Comparison of ENCODE assay signal across 9 cellular contexts in genomic region chr4:114694770-114695169, GRCh38.
DNase-seq lines count a peak whose midpoint lies in the region; ATAC-seq, FAIRE-seq and TF ChIP-seq lines count a peak whose summit lies in the region.
"Had no signal": no experiment of that assay in that cellular context is flagged by ENCODE, and none has a peak within 500 bp of the region (broad histone marks: within the 10 kb centered on the region; RNA-seq: fewer than 3 reads in every experiment).

No MANE protein-coding gene starts in this region.

- peak in 1 of 3 experiments; percentile 56; a peak in 2 of 6 replicates for TF ChIP-seq CTCF in K562 (IDR thresholded peaks at IDR 0.05 in 2 of 3, conservative IDR thresholded peaks at IDR 0.05 in 1 of 3; ENCODE audit: insufficient read depth in 2 of 3, low read depth in 1 of 3, low read length in 3 of 3)
- TF ChIP-seq CTCF in liver (IDR thresholded peaks at IDR 0.05; ENCODE audit: low read depth, low read length, missing input control) = peak; percentile 56

- CTCF ChIA-PET in K562 (lab: Yijun Ruan, JAX; ENCODE audit: low intra/inter-chr PET ratio) = interaction anchor here (1.3 to 2.9 kb wide), 2 partner anchors 308 to 310 kb away, joined by 6 to 17 read pairs; no protein-coding TSS in a partner anchor

- H3K9me3 ChIP-seq in K562 (replicated peaks; ENCODE audit: control insufficient read depth, insufficient read depth, low read depth, low read length) (no peaks in the 10 kb centered on the region), liver (ENCODE audit: control insufficient read depth in 4 of 4, low read length in 3 of 4) (no peaks in the 10 kb centered on the region)

- no TSS peak for BruUV-seq in K562 (replicated peaks; lab: Mats Ljungman, UMichigan)

- intact Hi-C loops in K562 (cut with micrococcal nuclease) = loop anchor here (1.0 to 5.0 kb wide), 3 partner anchors 308 to 1417 kb away; no protein-coding TSS in a partner anchor

- H3K36me3 ChIP-seq in K562 (ENCODE audit: control insufficient read depth, insufficient read depth, low read length) = no peaks in the 10 kb centered on the region
- H3K36me3 ChIP-seq in liver (ENCODE audit: control insufficient read depth in 4 of 4, insufficient read depth in 3 of 4, low read depth in 1 of 4, low read length in 3 of 4) = no peaks in the 10 kb centered on the region

- TF ChIP-seq EP300 in K562 (IDR thresholded peaks at IDR 0.05; ENCODE audit: low read length) = no peak

- H3K27me3 ChIP-seq in K562 (ENCODE audit: control insufficient read depth in 2 of 2, insufficient read depth in 2 of 2, low read length in 2 of 2) (no peaks in the 10 kb centered on the region), liver (ENCODE audit: control insufficient read depth in 4 of 4, insufficient read depth in 4 of 4, low read length in 3 of 4) (no peaks in the 10 kb centered on the region)

- no peaks in the 10 kb centered on the region for H3K4me1 ChIP-seq in K562 (replicated peaks in 1 of 2; ENCODE audit: control insufficient read depth in 2 of 2, insufficient read depth in 2 of 2, low read length in 2 of 2)
- H3K4me1 ChIP-seq in liver (ENCODE audit: control insufficient read depth in 4 of 4, insufficient read depth in 4 of 4, low read length in 3 of 4) = no peaks in the 10 kb centered on the region

- TF ChIP-seq RAD21 in K562 (CRISPR knock-in tag; conservative IDR thresholded peaks at IDR 0.05 in 1 of 2, IDR thresholded peaks at IDR 0.05 in 1 of 2) = peak; percentile 63 to 68
- peak; percentile 80 to 84 for TF ChIP-seq RAD21 in liver (IDR thresholded peaks at IDR 0.05)

- no peak overlapping the region for H3K27ac Mint-ChIP-seq in stimulated activated naive CD8-positive, alpha-beta T cell treated with anti-CD3 and anti-CD28 coated beads, Interleukin-15, amount 100 ng/mL, for 72 hours
- H3K27ac Mint-ChIP-seq: IgD-negative memory B cell had no signal

- no peak overlapping the region for H3K4me3 Mint-ChIP-seq in stimulated activated naive CD8-positive, alpha-beta T cell treated with anti-CD3 and anti-CD28 coated beads, Interleukin-15, amount 100 ng/mL, for 72 hours
- H3K4me3 Mint-ChIP-seq: IgD-negative memory B cell had no signal

- no peaks in the 10 kb centered on the region for H3K9me1 ChIP-seq in K562 (ENCODE audit: control insufficient read depth, insufficient read depth, low read length)

- H3K27ac ChIP-seq in K562 (ENCODE audit: extremely low read depth, low read depth, low read length) (no peak overlapping the region), liver (ENCODE audit: low read depth in 1 of 2, low read length in 2 of 2) (no peak overlapping the region)

- no peaks in the 10 kb centered on the region for H4K20me1 ChIP-seq in K562 (replicated peaks; ENCODE audit: control insufficient read depth, insufficient read depth, low read length)

- DNase-seq in CD1c-positive myeloid dendritic cell (ENCODE audit: extremely low spot score) (peak; percentile 40), NCI-H146 (lab: John Stamatoyannopoulos, UW) (peak; percentile 16), K562 (ENCODE audit: extremely low read depth in 1 of 4, low spot score in 3 of 4) (peak; percentile 5 to 37 (median 16)), iPS-NIHi7 (ENCODE audit: extremely low spot score) (no peak)
- DNase-seq in activated CD4-positive, alpha-beta T cell treated with anti-CD3 and anti-CD28 coated beads, Interleukin-2, amount 50 U/mL, for 48 hours = no peak
- no peak for DNase-seq in stimulated activated naive CD8-positive, alpha-beta T cell treated with anti-CD3 and anti-CD28 coated beads, Interleukin-15, amount 100 ng/mL, for 72 hours

- H3K4me3 ChIP-seq in K562 = no peak overlapping the region
- no peak overlapping the region for H3K4me3 ChIP-seq in liver (ENCODE audit: low read depth in 1 of 3, low read length in 3 of 3)

- no peaks in the 10 kb centered on the region for H3K9me3 Mint-ChIP-seq in stimulated activated naive CD8-positive, alpha-beta T cell treated with anti-CD3 and anti-CD28 coated beads, Interleukin-15, amount 100 ng/mL, for 72 hours
- H3K9me3 Mint-ChIP-seq: IgD-negative memory B cell had no signal

- peak; percentile 36 for ATAC-seq in GM18909 (IDR thresholded peaks at IDR 0.05; ENCODE audit: poor library complexity, unreplicated experiment)
- ATAC-seq in K562 = no peak
- no peak for ATAC-seq in stimulated activated naive CD8-positive, alpha-beta T cell treated with anti-CD3 and anti-CD28 coated beads, Interleukin-15, amount 100 ng/mL, for 72 hours

- peaks cover 17% of the 10 kb centered on the region for H3K27me3 Mint-ChIP-seq in stimulated activated naive CD8-positive, alpha-beta T cell treated with anti-CD3 and anti-CD28 coated beads, Interleukin-15, amount 100 ng/mL, for 72 hours
- H3K27me3 Mint-ChIP-seq: IgD-negative memory B cell had no signal

- H3K4me1 Mint-ChIP-seq in stimulated activated naive CD8-positive, alpha-beta T cell treated with anti-CD3 and anti-CD28 coated beads, Interleukin-15, amount 100 ng/mL, for 72 hours = peaks cover 10% of the 10 kb centered on the region

- no peak overlapping the region for H3K9ac ChIP-seq in K562 (ENCODE audit: insufficient read depth in 1 of 2, low read depth in 2 of 2, low read length in 2 of 2)
- no peak overlapping the region for H3K9ac ChIP-seq in liver (ENCODE audit: low read depth in 1 of 2, low read length in 2 of 2)

- H2AFZ ChIP-seq in K562 (ENCODE audit: low read depth, low read length) = no peak overlapping the region

- in situ Hi-C loops in K562 (cut with MboI) = loop anchor here (10.0 kb wide), 1 partner anchor 1300 kb away; no protein-coding TSS in a partner anchor

- no peak for TF ChIP-seq POLR2A in K562 (conservative IDR thresholded peaks at IDR 0.05)

- peak; percentile 65 for FAIRE-seq in K562 (lab: Jason Lieb, UNC)

- no peak overlapping the region for H3K4me2 ChIP-seq in K562 (ENCODE audit: insufficient read depth, low read length)

- POLR2A ChIA-PET in K562 (lab: Yijun Ruan, JAX) = interaction anchor here (0.7 kb wide), 1 partner anchor 1307 kb away, joined by 3 read pairs; no protein-coding TSS in a partner anchor

- H3K79me2 ChIP-seq in K562 (ENCODE audit: control insufficient read depth, insufficient read depth, low read length) = no peaks in the 10 kb centered on the region

- 0% methylated on average over 1 of the region's 1 CpG for WGBS in K562 (ENCODE audit: insufficient coverage, low coverage, missing lambda C conversion rate)
- 2% methylated on average over 1 of the region's 1 CpG for WGBS in liver

TF ChIP-seq in K562, 482 proteins besides CTCF, POLR2A, EP300 and RAD21:
- no peak for TF ChIP-seq HEY1 (CRISPR knock-in tag; IDR thresholded peaks at IDR 0.05; ENCODE audit: borderline replicate concordance)
- peak; percentile 37; the same call in 1 of the 2 replicates for TF ChIP-seq SMC3 (conservative IDR thresholded peaks at IDR 0.05; ENCODE audit: insufficient read depth, low read depth, low read length)

TF ChIP-seq in liver, 16 proteins besides CTCF, POLR2A, EP300 and RAD21:
- no peak for TF ChIP-seq FOXA2 (IDR thresholded peaks at IDR 0.05)
TF ChIP-seq in liver: peak in this region for 0.

Comparison
In these comparisons a context has a peak if more than half of its experiments do, and no peak if none do; other contexts are left out.
1. DNase-seq: peak in CD1c-positive myeloid dendritic cell (single experiment), NCI-H146 (single experiment) and K562 (4 of 4); none in iPS-NIHi7 (single experiment), activated CD4-positive, alpha-beta T cell treated with anti-CD3 and anti-CD28 coated beads, Interleukin-2, amount 50 U/mL, for 48 hours (0 of 2) and stimulated activated naive CD8-positive, alpha-beta T cell treated with anti-CD3 and anti-CD28 coated beads, Interleukin-15, amount 100 ng/mL, for 72 hours (0 of 2).